In genomic region chr16:89473791-89474414, GRCh38 we compare ENCODE assay signal across 11 cellular contexts. TPM values are rescaled to one million over a fixed set of nuclear protein-coding genes. Genes with fewer than 3 reads are reported as not detected.
DNase-seq lines count a peak whose midpoint lies in the region; ATAC-seq and TF ChIP-seq lines count a peak whose summit lies in the region.
"Had no signal": no experiment of that assay in that cellular context is flagged by ENCODE, and none has a peak within 500 bp of the region (broad histone marks: within the 10 kb centered on the region; RNA-seq: fewer than 3 reads in every experiment).

No MANE protein-coding gene starts in this region.

- peaks cover 16% of the 10 kb centered on the region for H3K36me3 Mint-ChIP-seq in endodermal cell (ENCODE audit: low read depth)

- no peak overlapping the region for H3K9ac ChIP-seq in endodermal cell (ENCODE audit: extremely low read depth, low read length, poor library complexity, severe bottlenecking)

- peaks cover 82% of the 10 kb centered on the region for H3K4me1 ChIP-seq in PC-9 (replicated peaks; ENCODE audit: insufficient read depth)
- H3K4me1 ChIP-seq in endodermal cell (ENCODE audit: control insufficient read depth, insufficient read depth, low read length), result peaks cover 20% of the 10 kb centered on the region
- H3K4me1 ChIP-seq in neutrophil (ENCODE audit: control insufficient read depth in 1 of 2, insufficient read depth in 1 of 2, low read depth in 1 of 2, low read length in 1 of 2), result peaks cover 66 to 89% of the 10 kb centered on the region in 2 experiments

- TF ChIP-seq CTCF in PC-9 (conservative IDR thresholded peaks at IDR 0.05) (no peak), endodermal cell (conservative IDR thresholded peaks at IDR 0.05) (no peak), neutrophil (IDR thresholded peaks at IDR 0.05) (no peak)

- H3K9me2 ChIP-seq in PC-9 (ENCODE audit: insufficient read depth), result no peaks in the 10 kb centered on the region

- peak overlapping the region; percentile 34 for H3K4me3 Mint-ChIP-seq in endodermal cell

- peaks cover 59% of the 10 kb centered on the region for H3K4me1 Mint-ChIP-seq in endodermal cell

- peaks cover 10% of the 10 kb centered on the region; the same call in 1 of the 2 replicates for H3K36me3 ChIP-seq in PC-9 (ENCODE audit: low read depth)
- peaks cover 5% of the 10 kb centered on the region for H3K36me3 ChIP-seq in endodermal cell (ENCODE audit: control insufficient read depth, insufficient read depth, low read length)
- no peaks in the 10 kb centered on the region for H3K36me3 ChIP-seq in neutrophil
- H3K36me3 ChIP-seq: tibial artery had no signal

- H3K4me2 ChIP-seq in PC-9, result peak overlapping the region; percentile 54

- CTCF ChIA-PET in PC-9 (lab: Charles Lee), result interaction anchor here (0.5 kb wide), 1 partner anchor 14 kb away, joined by 8 read pairs; no protein-coding TSS in a partner anchor

- intact Hi-C loops in PC-9 (cut with micrococcal nuclease; ENCODE audit: unreplicated experiment), result no loop called here

- no peak overlapping the region for H3K4me3 ChIP-seq in PC-9
- peak overlapping the region; percentile 54 for H3K4me3 ChIP-seq in endodermal cell (ENCODE audit: low read length)
- no peak overlapping the region for H3K4me3 ChIP-seq in neutrophil (ENCODE audit: low read depth in 1 of 2, low read length in 1 of 2)
- H3K4me3 ChIP-seq: tibial artery had no signal

- peaks cover 3% of the 10 kb centered on the region for H3K9me3 Mint-ChIP-seq in endodermal cell

- peaks cover 100% of the 10 kb centered on the region for H3K79me2 ChIP-seq in PC-9 (ENCODE audit: low read depth)

- H3K27ac ChIP-seq in PC-9, result peak overlapping the region; percentile 66
- no peak overlapping the region for H3K27ac ChIP-seq in endodermal cell (ENCODE audit: low read depth, low read length)
- peak overlapping the region; percentile 76 for H3K27ac ChIP-seq in neutrophil
- H3K27ac ChIP-seq: tibial artery had no signal

- WGBS in endodermal cell (ENCODE audit: insufficient coverage in 1 of 2, insufficient read length in 1 of 2), 2 experiments, result 60 to 81% methylated on average over 6 to 9 of the region's 9 CpGs

- POLR2A ChIA-PET in PC-9 (lab: Charles Lee; ENCODE audit: unreplicated experiment), result no interaction called here

- ATAC-seq in HG02678 (IDR thresholded peaks at IDR 0.05; ENCODE audit: unreplicated experiment), result no peak

- peak overlapping the region; percentile 74 for H3K27ac Mint-ChIP-seq in endodermal cell

- H3K27me3 Mint-ChIP-seq in endodermal cell (ENCODE audit: insufficient read depth), result no peaks in the 10 kb centered on the region

- H4K20me1 ChIP-seq in PC-9 (ENCODE audit: insufficient read depth), result peaks cover 100% of the 10 kb centered on the region

- peaks cover 81% of the 10 kb centered on the region for H3F3A ChIP-seq in PC-9 (ENCODE audit: insufficient read depth, low read depth)

- no peak overlapping the region for H2AFZ ChIP-seq in PC-9

- peak; percentile 54 for DNase-seq in EL
- DNase-seq in PC-9, result peak; percentile 52 to 82
- DNase-seq in endodermal cell, result peak; percentile 72
- DNase-seq in retina, result no peak
- no peak for DNase-seq in middle frontal gyrus (ENCODE audit: extremely low spot score, low spot score)
- no peak for DNase-seq in stimulated activated naive CD4-positive, alpha-beta T cell (lab: John Stamatoyannopoulos, UW)
- DNase-seq: activated naive CD4-positive, alpha-beta T cell; RPMI8226; tibial artery had no signal

- H3K9me3 ChIP-seq in PC-9 (ENCODE audit: insufficient read depth, low read depth) (no peaks in the 10 kb centered on the region), endodermal cell (ENCODE audit: control insufficient read depth, low read length) (no peaks in the 10 kb centered on the region), neutrophil (no peaks in the 10 kb centered on the region)
- H3K9me3 ChIP-seq: tibial artery had no signal

- no TSS peak for BruUV-seq in PC-9 (replicated peaks; lab: Mats Ljungman, UMichigan)

- H3K27me3 ChIP-seq in PC-9 (ENCODE audit: insufficient read depth, low read depth) (no peaks in the 10 kb centered on the region), endodermal cell (ENCODE audit: control insufficient read depth, insufficient read depth, low read length, poor library complexity, severe bottlenecking) (no peaks in the 10 kb centered on the region), neutrophil (no peaks in the 10 kb centered on the region)
- H3K27me3 ChIP-seq: tibial artery had no signal

RNA-seq across cellular contexts. Expression of gene ANKRD11, which starts 16.5 kb away (rescaled TPM):
- 206 and 220 TPM in 2 replicates for total RNA-seq in PC-9 (2021)
- 100 to 1,000 TPM; 118 to 159 TPM for total RNA-seq in endodermal cell
- 99.5 TPM for polyA plus RNA-seq in endodermal cell (2013, experiment 1 of 2)
- 88.3 TPM for polyA plus RNA-seq in endodermal cell (2013, experiment 2 of 2)

RNA-seq across cellular contexts. Expression of gene SPG7, which starts 34.3 kb away (rescaled TPM):
- total RNA-seq in PC-9 (2021), result 160 and 198 TPM in 2 replicates
- 100 to 1,000 TPM; 153 to 156 TPM for total RNA-seq in endodermal cell
- polyA plus RNA-seq in endodermal cell (2013, experiment 1 of 2), result 85.2 TPM
- 78.0 TPM for polyA plus RNA-seq in endodermal cell (2013, experiment 2 of 2)

Comparison
In these comparisons a context has a peak if more than half of its experiments do, and no peak if none do; other contexts are left out.
1. DNase-seq: peak in EL (single experiment), PC-9 (2 of 2) and endodermal cell (single experiment); none in retina (single experiment), middle frontal gyrus (single experiment) and stimulated activated naive CD4-positive, alpha-beta T cell (0 of 6).